In the genomic region with DNA sequence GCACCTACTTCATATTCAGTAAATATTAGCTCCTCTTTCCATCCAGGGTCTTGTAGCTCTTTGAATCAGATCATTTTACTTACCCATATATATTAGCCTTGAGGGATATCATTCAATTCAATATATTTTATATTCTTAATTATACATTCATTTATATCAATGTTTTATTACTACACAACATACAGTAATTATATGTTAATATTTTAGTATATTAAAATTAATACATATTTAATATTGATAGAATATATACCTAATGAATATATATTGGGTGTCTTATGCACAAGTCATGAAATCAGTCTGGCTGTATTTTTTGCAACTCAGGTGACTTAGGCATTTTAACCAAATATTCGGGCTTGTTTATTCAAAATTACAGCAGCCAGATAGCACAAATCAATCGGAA, we compare ENCODE assay signal across 37 cellular contexts. TPM values are rescaled to one million over a fixed set of nuclear protein-coding genes. Genes with fewer than 3 reads are reported as not detected.
"Had no signal": no experiment of that assay in that cellular context is flagged by ENCODE, and none has a peak within 500 bp of the region (broad histone marks: within the 10 kb centered on the region; RNA-seq: fewer than 3 reads in every experiment).

No MANE protein-coding gene starts in this region.

- H3K27me3 Mint-ChIP-seq: activated naive CD8-positive, alpha-beta T cell treated with anti-CD3 and anti-CD28 coated beads for 36 hours had no signal

- H3K36me3 Mint-ChIP-seq: activated CD4-positive, alpha-beta memory T cell treated with anti-CD3 and anti-CD28 coated beads for 36 hours; activated naive CD4-positive, alpha-beta T cell treated with anti-CD3 and anti-CD28 coated beads, Interleukin-2, amount 50 U/mL, for 72 hours; activated naive CD8-positive, alpha-beta T cell treated with anti-CD3 and anti-CD28 coated beads for 36 hours had no signal

- H3K36me3 ChIP-seq: adrenal gland, brain microvascular endothelial cell, breast epithelium, WERI-Rb-1 had no signal

- H3K4me1 Mint-ChIP-seq: activated T-helper 17 cell treated with anti-CD3 and anti-CD28 coated beads, Interleukin-2, amount 50 U/mL, for 72 hours had no signal

- H3K9me3 ChIP-seq: adrenal gland, body of pancreas, breast epithelium had no signal

- H3K4me3 ChIP-seq: adrenal gland, body of pancreas, breast epithelium had no signal

- ATAC-seq: activated CD8-positive, alpha-beta T cell treated with anti-CD3 and anti-CD28 coated beads for 36 hours; activated naive CD4-positive, alpha-beta T cell treated with anti-CD3 and anti-CD28 coated beads, Interleukin-2, amount 50 U/mL, for 72 hours; activated T-cell treated with anti-CD3 and anti-CD28 coated beads, Interleukin-2, amount 50 U/mL, for 4 hours; activated T-cell treated with anti-CD3 and anti-CD28 coated beads, Interleukin-2, amount 50 U/mL, for 72 hours; activated T-helper 17 cell treated with anti-CD3 and anti-CD28 coated beads, Interleukin-2, amount 50 U/mL, for 72 hours; body of pancreas had no signal

- H3K27ac ChIP-seq: adrenal gland, body of pancreas, brain microvascular endothelial cell, breast epithelium, WERI-Rb-1 had no signal

- H3K4me3 Mint-ChIP-seq: activated B cell treated with CpG ODN at 0.5 μM for 24 hours; activated CD4-positive, alpha-beta memory T cell treated with anti-CD3 and anti-CD28 coated beads for 36 hours; activated CD4-positive, alpha-beta T cell treated with anti-CD3 and anti-CD28 coated beads, Interleukin-2, amount 10 ng/mL, durations not matched to agents 24 days and 14 days; activated CD8-positive, alpha-beta T cell treated with anti-CD3 and anti-CD28 coated beads for 36 hours; activated naive CD4-positive, alpha-beta T cell treated with anti-CD3 and anti-CD28 coated beads for 36 hours; activated naive CD8-positive, alpha-beta T cell treated with anti-CD3 and anti-CD28 coated beads for 36 hours; activated T-cell treated with anti-CD3 and anti-CD28 coated beads, Interleukin-2, amount 50 U/mL, for 4 hours; activated T-cell treated with anti-CD3 and anti-CD28 coated beads, Interleukin-2, amount 50 U/mL, for 72 hours; activated T-helper 1 cell treated with anti-CD3 and anti-CD28 coated beads, Interleukin-12 subunit alpha, Interleukin-12 subunit beta, Interleukin-2, Interleukin-4 antibody, amounts not matched to agents 30 ng/mL and 10 ng/mL and 1 ng/mL, durations not matched to agents 14 hours and 24 hours and 36 hours; activated T-helper 17 cell treated with anti-CD3 and anti-CD28 coated beads, Interleukin-2, amount 50 U/mL, for 72 hours; T-helper 1 cell treated with Interleukin-12 subunit alpha and Interleukin-12 subunit beta and Interleukin-4 antibody, amounts not matched to agents 30 μg/mL and 1 μg/mL, for 36 hours; T-helper 2 cell treated with Interferon-gamma antibody and Interleukin-4, amounts not matched to agents 5 μg/mL and 100 μg/mL, for 36 hours had no signal

- H3K27ac Mint-ChIP-seq: activated B cell treated with CpG ODN at 0.5 μM for 24 hours; activated CD4-positive, alpha-beta memory T cell treated with anti-CD3 and anti-CD28 coated beads for 36 hours; activated CD4-positive, alpha-beta T cell treated with anti-CD3 and anti-CD28 coated beads, Interleukin-2, amount 10 ng/mL, durations not matched to agents 24 days and 14 days; activated CD8-positive, alpha-beta T cell treated with anti-CD3 and anti-CD28 coated beads for 36 hours; activated naive CD4-positive, alpha-beta T cell treated with anti-CD3 and anti-CD28 coated beads for 36 hours; activated naive CD4-positive, alpha-beta T cell treated with anti-CD3 and anti-CD28 coated beads, Interleukin-2, amount 50 U/mL, for 72 hours; activated naive CD8-positive, alpha-beta T cell treated with anti-CD3 and anti-CD28 coated beads for 36 hours; activated T-cell treated with anti-CD3 and anti-CD28 coated beads, Interleukin-2, amount 50 U/mL, for 72 hours; activated T-helper 1 cell treated with anti-CD3 and anti-CD28 coated beads, Interleukin-12 subunit alpha, Interleukin-12 subunit beta, Interleukin-2, Interleukin-4 antibody, amounts not matched to agents 30 ng/mL and 10 ng/mL and 1 ng/mL, durations not matched to agents 14 hours and 24 hours and 36 hours; activated T-helper 17 cell treated with anti-CD3 and anti-CD28 coated beads, Interleukin-2, amount 50 U/mL, for 72 hours; T-helper 1 cell treated with Interleukin-12 subunit alpha and Interleukin-12 subunit beta and Interleukin-4 antibody, amounts not matched to agents 30 μg/mL and 1 μg/mL, for 36 hours; T-helper 2 cell treated with Interferon-gamma antibody and Interleukin-4, amounts not matched to agents 5 μg/mL and 100 μg/mL, for 36 hours had no signal

- H3K9me3 Mint-ChIP-seq: activated B cell treated with CpG ODN at 0.5 μM for 24 hours; activated CD4-positive, alpha-beta memory T cell treated with anti-CD3 and anti-CD28 coated beads for 36 hours; activated CD4-positive, alpha-beta T cell treated with anti-CD3 and anti-CD28 coated beads, Interleukin-2, amount 10 ng/mL, durations not matched to agents 24 days and 14 days; activated CD8-positive, alpha-beta T cell treated with anti-CD3 and anti-CD28 coated beads for 36 hours; activated naive CD4-positive, alpha-beta T cell treated with anti-CD3 and anti-CD28 coated beads for 36 hours; activated naive CD8-positive, alpha-beta T cell treated with anti-CD3 and anti-CD28 coated beads for 36 hours; activated T-cell treated with anti-CD3 and anti-CD28 coated beads, Interleukin-2, amount 50 U/mL, for 4 hours; activated T-cell treated with anti-CD3 and anti-CD28 coated beads, Interleukin-2, amount 50 U/mL, for 72 hours; activated T-helper 1 cell treated with anti-CD3 and anti-CD28 coated beads, Interleukin-12 subunit alpha, Interleukin-12 subunit beta, Interleukin-2, Interleukin-4 antibody, amounts not matched to agents 30 ng/mL and 10 ng/mL and 1 ng/mL, durations not matched to agents 14 hours and 24 hours and 36 hours; T-helper 2 cell treated with Interferon-gamma antibody and Interleukin-4, amounts not matched to agents 5 μg/mL and 100 μg/mL, for 36 hours had no signal

- H3K4me1 ChIP-seq: adrenal gland, body of pancreas, breast epithelium had no signal

- H3K27me3 ChIP-seq: body of pancreas, brain microvascular endothelial cell, breast epithelium had no signal

- FAIRE-seq: astrocyte had no signal

- DNase-seq: activated B cell treated with CpG ODN at 0.5 μM for 24 hours; activated CD4-positive, alpha-beta memory T cell treated with anti-CD3 and anti-CD28 coated beads for 36 hours; activated CD4-positive, alpha-beta T cell treated with anti-CD3 and anti-CD28 coated beads for 4 hours; activated CD4-positive, alpha-beta T cell treated with anti-CD3 and anti-CD28 coated beads, Interleukin-2, amount 10 ng/mL, durations not matched to agents 24 days and 14 days; activated CD4-positive, alpha-beta T cell treated with anti-CD3 and anti-CD28 coated beads, Interleukin-2, amount 50 U/mL, for 1 hour; activated CD4-positive, alpha-beta T cell treated with anti-CD3 and anti-CD28 coated beads, Interleukin-2, amount 50 U/mL, for 4 hours; activated CD4-positive, CD25-positive, alpha-beta regulatory T cell treated with anti-CD3 and anti-CD28 coated beads, Interleukin-2, amount 50 U/mL, for 72 hours; activated CD8-positive, alpha-beta memory T cell treated with anti-CD3 and anti-CD28 coated beads, Interleukin-2, amount 50 U/mL, for 4 hours; activated CD8-positive, alpha-beta T cell treated with anti-CD3 and anti-CD28 coated beads for 36 hours; activated effector memory CD4-positive, alpha-beta T cell treated with anti-CD3 and anti-CD28 coated beads, Interleukin-2, amount 50 U/mL, for 16 hours; activated gamma-delta T cell treated with Interleukin-2 at 50 U/mL for 16 hours; activated naive CD4-positive, alpha-beta T cell; activated naive CD4-positive, alpha-beta T cell treated with anti-CD3 and anti-CD28 coated beads for 36 hours; activated naive CD4-positive, alpha-beta T cell treated with anti-CD3 and anti-CD28 coated beads, Interleukin-2, amount 50 U/mL, for 16 hours; activated naive CD8-positive, alpha-beta T cell treated with anti-CD3 and anti-CD28 coated beads for 36 hours; activated T-cell treated with anti-CD3 and anti-CD28 coated beads for 4 hours; activated T-cell treated with anti-CD3 and anti-CD28 coated beads, Interleukin-2, amount 50 U/mL, for 1 hour; activated T-cell treated with anti-CD3 and anti-CD28 coated beads, Interleukin-2, amount 50 U/mL, for 4 hours; activated T-cell treated with anti-CD3 and anti-CD28 coated beads, Interleukin-2, amount 50 U/mL, for 72 hours; adrenal gland; amniotic stem cell; aorta; body of pancreas; brain microvascular endothelial cell; central memory CD4-positive, alpha-beta T cell; T-helper 1 cell; T-helper 2 cell; T-helper 9 cell; WERI-Rb-1 had no signal

RNA-seq across cellular contexts. Expression of gene POU3F3, which starts 37.2 kb away (rescaled TPM):
- total RNA-seq: activated B cell treated with CpG ODN at 0.5 μM for 24 hours; activated CD4-positive, alpha-beta memory T cell treated with anti-CD3 and anti-CD28 coated beads for 36 hours; activated CD4-positive, alpha-beta T cell treated with anti-CD3 and anti-CD28 coated beads, Interleukin-2, amount 10 ng/mL, durations not matched to agents 24 days and 14 days; activated CD8-positive, alpha-beta memory T cell treated with anti-CD3 and anti-CD28 coated beads for 36 hours; activated CD8-positive, alpha-beta T cell treated with anti-CD3 and anti-CD28 coated beads for 36 hours; activated naive CD4-positive, alpha-beta T cell treated with anti-CD3 and anti-CD28 coated beads for 36 hours; activated naive CD4-positive, alpha-beta T cell treated with anti-CD3 and anti-CD28 coated beads, Interleukin-2, amount 50 U/mL, for 72 hours; activated naive CD8-positive, alpha-beta T cell treated with anti-CD3 and anti-CD28 coated beads for 36 hours; activated T-cell treated with anti-CD3 and anti-CD28 coated beads, Interleukin-2, amount 50 U/mL, for 4 hours; activated T-cell treated with anti-CD3 and anti-CD28 coated beads, Interleukin-2, amount 50 U/mL, for 72 hours; activated T-helper 1 cell treated with anti-CD3 and anti-CD28 coated beads, Interleukin-12 subunit alpha, Interleukin-12 subunit beta, Interleukin-2, Interleukin-4 antibody, amounts not matched to agents 30 ng/mL and 10 ng/mL and 1 ng/mL, durations not matched to agents 14 hours and 24 hours and 36 hours; activated T-helper 17 cell treated with anti-CD3 and anti-CD28 coated beads, Interleukin-2, amount 50 U/mL, for 72 hours; body of pancreas had no signal
